Comparison of ENCODE assay signal across 8 cellular contexts in genomic region chr7:44460325-44460724, GRCh38. TPM values are rescaled to one million over a fixed set of nuclear protein-coding genes. Genes with fewer than 3 reads are reported as not detected.
DNase-seq lines count a peak whose midpoint lies in the region; ATAC-seq and TF ChIP-seq lines count a peak whose summit lies in the region.

No MANE protein-coding gene starts in this region.

- H3K27ac ChIP-seq in SU-DHL-6 (ENCODE audit: low read depth, low read length), result peak overlapping the region; percentile 19; the same call in 1 of the 2 replicates

- H3K9me3 Mint-ChIP-seq in immature natural killer cell, result no peaks in the 10 kb centered on the region

- no peaks in the 10 kb centered on the region for H3K9me2 ChIP-seq in SU-DHL-6 (replicated peaks; ENCODE audit: insufficient read depth, low read length)

- ATAC-seq in HG02970 (IDR thresholded peaks at IDR 0.05; ENCODE audit: low FRiP score, unreplicated experiment) (peak; percentile 83), omental fat pad (ENCODE audit: low FRiP score) (no peak)

- peaks cover 4 to 10% (median 4%) of the 10 kb centered on the region in 3 donors for H3K27me3 Mint-ChIP-seq in immature natural killer cell (ENCODE audit: low read depth in 3 of 3)

- TF ChIP-seq CTCF in SU-DHL-6 (IDR thresholded peaks at IDR 0.05; ENCODE audit: insufficient read depth, low read length, poor library complexity, severe bottlenecking), result no peak
- TF ChIP-seq CTCF in omental fat pad (IDR thresholded peaks at IDR 0.05), result no peak

- peaks cover 16% of the 10 kb centered on the region for H3F3A ChIP-seq in SU-DHL-6 (ENCODE audit: insufficient read depth)

- peaks cover 38% of the 10 kb centered on the region for H3K79me2 ChIP-seq in SU-DHL-6 (ENCODE audit: insufficient read depth, low read length)

- peaks cover 65% of the 10 kb centered on the region for H4K20me1 ChIP-seq in SU-DHL-6 (ENCODE audit: low read depth, low read length)

- H3K27me3 ChIP-seq in SU-DHL-6 (ENCODE audit: low read length), result no peaks in the 10 kb centered on the region; the same call in 1 of the 2 replicates

- no peak overlapping the region for H2AFZ ChIP-seq in SU-DHL-6 (ENCODE audit: low read depth, low read length, severe bottlenecking)

- H3K27ac Mint-ChIP-seq in immature natural killer cell, result peak overlapping the region; percentile 55 to 89 (median 77)

- H3K4me3 ChIP-seq in SU-DHL-6 (ENCODE audit: insufficient read depth, low read length, poor library complexity, severe bottlenecking), result peak overlapping the region; percentile 24

- H3K36me3 ChIP-seq in SU-DHL-6 (ENCODE audit: low read length), result peaks cover 45% of the 10 kb centered on the region

- H3K9me3 ChIP-seq in SU-DHL-6 (ENCODE audit: insufficient read depth, low read length), result no peaks in the 10 kb centered on the region

- peak overlapping the region; percentile 40 to 73 (median 63) for H3K4me3 Mint-ChIP-seq in immature natural killer cell

- peak; percentile 17 for DNase-seq in activated CD4-positive, CD25-positive, alpha-beta regulatory T cell treated with anti-CD3 and anti-CD28 coated beads, Interleukin-2, amount 50 U/mL, for 16 hours (ENCODE audit: low read depth, low spot score)
- no peak for DNase-seq in activated CD4-positive, CD25-positive, alpha-beta regulatory T cell treated with anti-CD3 and anti-CD28 coated beads, Interleukin-2, amount 50 U/mL, for 72 hours
- DNase-seq in immature natural killer cell, result peak; percentile 84 to 88 (median 86)
- no peak for DNase-seq in omental fat pad (ENCODE audit: low spot score)
- no peak for DNase-seq in amniotic stem cell (lab: John Stamatoyannopoulos, UW)
- no peak for DNase-seq in medulla oblongata (ENCODE audit: extremely low spot score)

- peaks cover 49 to 53% of the 10 kb centered on the region in 2 donors for H3K4me1 Mint-ChIP-seq in immature natural killer cell

- no peak overlapping the region for H3K9ac ChIP-seq in SU-DHL-6 (ENCODE audit: low read length)

- H3K4me2 ChIP-seq in SU-DHL-6 (ENCODE audit: low read depth, low read length, poor library complexity, severe bottlenecking), result peak overlapping the region; percentile 61

- peaks cover 4 to 21% (median 8%) of the 10 kb centered on the region in 3 donors for H3K36me3 Mint-ChIP-seq in immature natural killer cell

RNA-seq across cellular contexts. Expression of gene NUDCD3, which starts 30.1 kb away (rescaled TPM):
- 10 to 100 TPM; 43.3 to 60.4 (median 56.3) TPM for polyA plus RNA-seq in immature natural killer cell
- total RNA-seq in omental fat pad, result 10 to 100 TPM; 49.3 to 57.2 (median 56.3) TPM

Comparison
In these comparisons a context has a peak if more than half of its experiments do, and no peak if none do; other contexts are left out.
1. DNase-seq: peak in activated CD4-positive, CD25-positive, alpha-beta regulatory T cell treated with anti-CD3 and anti-CD28 coated beads, Interleukin-2, amount 50 U/mL, for 16 hours (single experiment) and immature natural killer cell (3 of 3); none in activated CD4-positive, CD25-positive, alpha-beta regulatory T cell treated with anti-CD3 and anti-CD28 coated beads, Interleukin-2, amount 50 U/mL, for 72 hours (single experiment), omental fat pad (single experiment), amniotic stem cell (single experiment) and medulla oblongata (single experiment).